In the genomic region with DNA sequence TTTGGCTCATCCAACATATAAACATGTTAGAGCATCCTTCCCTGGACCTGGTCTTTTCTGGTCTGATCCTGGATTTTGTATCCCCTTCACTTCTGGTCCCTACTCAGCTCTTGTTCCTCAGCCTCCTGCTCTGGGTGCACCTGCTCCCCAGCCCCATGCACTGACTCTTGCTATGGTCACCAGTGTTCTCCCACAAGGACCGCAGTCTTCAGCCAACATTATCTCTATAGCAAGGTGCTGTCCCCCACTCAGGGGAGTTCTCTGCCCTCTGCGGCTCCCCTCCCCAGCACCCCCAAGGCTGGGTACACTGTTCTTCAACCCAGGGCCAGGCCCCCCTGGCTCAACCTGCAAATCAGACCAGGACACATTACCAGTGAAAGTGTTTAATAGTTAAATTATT, we compare ENCODE assay signal across 29 cellular contexts.
"Had no signal": no experiment of that assay in that cellular context is flagged by ENCODE, and none has a peak within 500 bp of the region (broad histone marks: within the 10 kb centered on the region; RNA-seq: fewer than 3 reads in every experiment).

No MANE protein-coding gene starts in this region.

- DNase-seq: activated CD4-positive, alpha-beta memory T cell treated with anti-CD3 and anti-CD28 coated beads, Interleukin-2, amount 10 ng/mL, durations not matched to agents 7 days and 5 days; activated CD4-positive, alpha-beta T cell treated with anti-CD3 and anti-CD28 coated beads for 1 hour; activated CD4-positive, alpha-beta T cell treated with anti-CD3 and anti-CD28 coated beads for 48 hours; activated CD4-positive, CD25-positive, alpha-beta regulatory T cell; activated gamma-delta T cell; activated naive CD4-positive, alpha-beta T cell treated with anti-CD3 and anti-CD28 coated beads for 36 hours; activated naive CD8-positive, alpha-beta T cell treated with anti-CD3 and anti-CD28 coated beads, Interleukin-2, amount 50 U/mL, for 24 hours; activated T-cell treated with anti-CD3 and anti-CD28 coated beads, Interleukin-2, amount 50 U/mL, for 24 hours; anterior cingulate cortex; brain microvascular endothelial cell; MM.1S; MV-4-11; NCI-H1092; NCI-H1436 treated with DMSO at 0.1 percent for 48 hours; NCI-H1694 treated with DMSO at 0.1 percent for 48 hours; NCI-H2029; NCI-H345; NCI-H524 treated with DMSO at 0.1 percent for 48 hours; NK-92 treated with Interleukin-12 subunit alpha and Interleukin-12 subunit beta, amount 100 ng/mL, for 24 hours; PC-9; SIG-M5; T-helper 1 cell; T1000; WERI-Rb-1 had no signal

- H3K27ac ChIP-seq: brain microvascular endothelial cell, KMS-11, PC-9, RWPE1, WERI-Rb-1 had no signal

- H2AFZ ChIP-seq: PC-9 had no signal

- H3K4me3 ChIP-seq: PC-9 had no signal

- H3K4me2 ChIP-seq: KMS-11, PC-9 had no signal

- H3K36me3 ChIP-seq: brain microvascular endothelial cell, WERI-Rb-1 had no signal

- H3K9ac ChIP-seq: KMS-11 had no signal

- ATAC-seq: activated naive CD8-positive, alpha-beta T cell treated with anti-CD3 and anti-CD28 coated beads, Interleukin-2, amount 50 U/mL, for 24 hours; Right ventricle myocardium inferior; SK-N-SH treated with all-trans-retinoic acid at 6 μM for 48 hours had no signal

- H3K27me3 ChIP-seq: brain microvascular endothelial cell had no signal

- FAIRE-seq: RCC 7860 had no signal
